ENCODE assay signal across 1 cellular context in the genomic region with DNA sequence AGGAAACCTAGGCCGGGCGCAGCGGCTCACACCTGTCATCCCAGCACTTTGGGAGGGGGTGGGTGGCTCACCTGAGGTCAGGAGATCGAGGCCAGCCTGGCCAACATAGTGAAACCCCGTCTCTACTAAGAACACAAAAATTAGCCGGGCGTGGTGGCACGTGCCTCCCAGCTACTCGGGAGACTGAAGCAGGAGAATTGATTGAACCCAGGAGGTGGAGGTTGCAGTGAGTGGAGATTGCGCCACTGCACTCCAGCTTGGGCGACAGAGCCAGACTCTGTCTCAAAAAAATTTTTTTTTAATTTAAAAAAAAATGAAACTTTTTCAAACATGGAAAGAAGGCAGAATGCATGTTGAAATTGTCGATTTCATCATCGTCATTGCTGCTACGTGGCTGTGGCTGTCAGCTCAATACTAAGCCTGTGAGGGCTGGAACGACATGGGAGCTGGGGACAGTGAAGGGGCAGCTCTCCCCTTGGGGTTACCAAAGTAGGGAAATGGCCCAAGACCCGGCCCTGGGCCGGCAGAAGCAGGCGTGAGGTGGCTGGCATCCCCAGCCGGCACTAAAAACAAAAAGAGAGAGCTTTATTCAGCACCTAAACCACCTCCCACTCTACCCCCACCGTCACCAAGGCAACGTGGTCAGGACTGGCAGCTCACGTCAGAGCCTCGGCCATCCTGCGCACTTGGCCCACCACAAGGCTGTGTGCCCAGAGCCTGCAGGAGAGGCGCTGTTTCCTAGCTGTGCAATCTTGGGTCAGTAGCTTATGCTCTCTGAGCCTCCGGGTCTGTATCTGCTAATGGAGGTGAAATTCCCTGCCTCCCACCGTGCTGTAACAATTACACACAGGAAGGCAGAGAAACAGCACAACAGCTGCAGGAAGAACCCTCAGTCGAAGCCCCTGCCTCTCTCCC.
TF ChIP-seq lines count a peak whose summit lies in the region.

No MANE protein-coding gene starts in this region.

TF ChIP-seq in H1, 55 proteins besides CTCF, POLR2A, EP300 and RAD21:
- TF ChIP-seq POU5F1 (IDR thresholded peaks at IDR 0.05; ENCODE audit: low read depth, low read length) (no peak), TAF7 (optimal IDR thresholded peaks at IDR 0.05; ENCODE audit: borderline replicate concordance, low read depth, low read length) (no peak), HDAC6 (IDR thresholded peaks at IDR 0.05; ENCODE audit: low read depth, low read length) (no peak), SIX5 (IDR thresholded peaks at IDR 0.05; ENCODE audit: low read depth, low read length) (no peak), RBBP5 (IDR thresholded peaks at IDR 0.05; ENCODE audit: borderline replicate concordance, low read depth, low read length) (no peak), HDAC2 (IDR thresholded peaks at IDR 0.05; ENCODE audit: borderline replicate concordance in 1 of 2, low read depth in 2 of 2, low read length in 2 of 2) (peak in 1 of 2 experiments; percentile 37; a peak in 1 of 4 replicates), GTF2F1 (IDR thresholded peaks at IDR 0.05; ENCODE audit: borderline replicate concordance, low read depth, low read length) (no peak), TEAD4 (IDR thresholded peaks at IDR 0.05; ENCODE audit: low read depth, low read length) (peak; percentile 86), MAFK (IDR thresholded peaks at IDR 0.05; ENCODE audit: low read depth, low read length) (no peak), EGR1 (IDR thresholded peaks at IDR 0.05; ENCODE audit: borderline replicate concordance, low read depth, low read length) (no peak), TAF1 (IDR thresholded peaks at IDR 0.05; ENCODE audit: low read depth, low read length) (no peak), SAP30 (IDR thresholded peaks at IDR 0.05; ENCODE audit: insufficient read depth, insufficient replicate concordance, low read length) (no peak), EZH2 (IDR thresholded peaks at IDR 0.05; ENCODE audit: low read depth, low read length, severe bottlenecking) (no peak), ASH2L (IDR thresholded peaks at IDR 0.05; ENCODE audit: low read length) (peak; percentile 53), JUND (IDR thresholded peaks at IDR 0.05; ENCODE audit: low read length) (no peak), RXRA (IDR thresholded peaks at IDR 0.05; ENCODE audit: insufficient read depth, low read depth, low read length) (no peak), TCF12 (IDR thresholded peaks at IDR 0.05; ENCODE audit: low read depth, low read length) (peak; percentile 62; the same call in 1 of the 2 replicates), GABPA (IDR thresholded peaks at IDR 0.05; ENCODE audit: borderline replicate concordance, insufficient read depth, low read length) (no peak), PHF8 (conservative IDR thresholded peaks at IDR 0.05; ENCODE audit: low read depth, low read length) (no peak), SUZ12 (IDR thresholded peaks at IDR 0.05; ENCODE audit: low read length) (no peak), JUN (IDR thresholded peaks at IDR 0.05; ENCODE audit: low read depth, low read length) (no peak), NRF1 (IDR thresholded peaks at IDR 0.05; ENCODE audit: low read depth, low read length) (no peak), KDM1A (IDR thresholded peaks at IDR 0.05; ENCODE audit: borderline replicate concordance, low read length) (peak; percentile 90; the same call in 1 of the 2 replicates), POLR2AphosphoS5 (IDR thresholded peaks at IDR 0.05; ENCODE audit: low read depth, low read length) (peak; percentile 51), SP1 (IDR thresholded peaks at IDR 0.05; ENCODE audit: low read depth, low read length) (no peak), CREB1 (IDR thresholded peaks at IDR 0.05) (peak; percentile 76), ZNF274 (IDR thresholded peaks at IDR 0.05; ENCODE audit: borderline replicate concordance, extremely low read depth, low read length) (no peak), BCL11A (IDR thresholded peaks at IDR 0.05; ENCODE audit: low read depth in 2 of 2, low read length in 2 of 2) (no peak), YY1 (IDR thresholded peaks at IDR 0.05; ENCODE audit: low read depth, low read length) (no peak), RFX5 (IDR thresholded peaks at IDR 0.05; ENCODE audit: borderline replicate concordance, low read depth, low read length) (no peak), CBX8 (IDR thresholded peaks at IDR 0.05; ENCODE audit: borderline replicate concordance, low read depth, low read length) (no peak)
- TF ChIP-seq, protein P1, sequence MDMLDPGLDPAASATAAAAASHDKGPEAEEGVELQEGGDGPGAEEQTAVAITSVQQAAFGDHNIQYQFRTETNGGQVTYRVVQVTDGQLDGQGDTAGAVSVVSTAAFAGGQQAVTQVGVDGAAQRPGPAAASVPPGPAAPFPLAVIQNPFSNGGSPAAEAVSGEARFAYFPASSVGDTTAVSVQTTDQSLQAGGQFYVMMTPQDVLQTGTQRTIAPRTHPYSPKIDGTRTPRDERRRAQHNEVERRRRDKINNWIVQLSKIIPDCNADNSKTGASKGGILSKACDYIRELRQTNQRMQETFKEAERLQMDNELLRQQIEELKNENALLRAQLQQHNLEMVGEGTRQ (IDR thresholded peaks at IDR 0.05; ENCODE audit: low read length) = no peak
- TF ChIP-seq, protein P2, sequence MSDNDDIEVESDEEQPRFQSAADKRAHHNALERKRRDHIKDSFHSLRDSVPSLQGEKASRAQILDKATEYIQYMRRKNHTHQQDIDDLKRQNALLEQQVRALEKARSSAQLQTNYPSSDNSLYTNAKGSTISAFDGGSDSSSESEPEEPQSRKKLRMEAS (IDR thresholded peaks at IDR 0.05) = no peak
- TF ChIP-seq, protein P3, sequence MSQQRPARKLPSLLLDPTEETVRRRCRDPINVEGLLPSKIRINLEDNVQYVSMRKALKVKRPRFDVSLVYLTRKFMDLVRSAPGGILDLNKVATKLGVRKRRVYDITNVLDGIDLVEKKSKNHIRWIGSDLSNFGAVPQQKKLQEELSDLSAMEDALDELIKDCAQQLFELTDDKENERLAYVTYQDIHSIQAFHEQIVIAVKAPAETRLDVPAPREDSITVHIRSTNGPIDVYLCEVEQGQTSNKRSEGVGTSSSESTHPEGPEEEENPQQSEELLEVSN (IDR thresholded peaks at IDR 0.05) = no peak
- TF ChIP-seq, protein P4, sequence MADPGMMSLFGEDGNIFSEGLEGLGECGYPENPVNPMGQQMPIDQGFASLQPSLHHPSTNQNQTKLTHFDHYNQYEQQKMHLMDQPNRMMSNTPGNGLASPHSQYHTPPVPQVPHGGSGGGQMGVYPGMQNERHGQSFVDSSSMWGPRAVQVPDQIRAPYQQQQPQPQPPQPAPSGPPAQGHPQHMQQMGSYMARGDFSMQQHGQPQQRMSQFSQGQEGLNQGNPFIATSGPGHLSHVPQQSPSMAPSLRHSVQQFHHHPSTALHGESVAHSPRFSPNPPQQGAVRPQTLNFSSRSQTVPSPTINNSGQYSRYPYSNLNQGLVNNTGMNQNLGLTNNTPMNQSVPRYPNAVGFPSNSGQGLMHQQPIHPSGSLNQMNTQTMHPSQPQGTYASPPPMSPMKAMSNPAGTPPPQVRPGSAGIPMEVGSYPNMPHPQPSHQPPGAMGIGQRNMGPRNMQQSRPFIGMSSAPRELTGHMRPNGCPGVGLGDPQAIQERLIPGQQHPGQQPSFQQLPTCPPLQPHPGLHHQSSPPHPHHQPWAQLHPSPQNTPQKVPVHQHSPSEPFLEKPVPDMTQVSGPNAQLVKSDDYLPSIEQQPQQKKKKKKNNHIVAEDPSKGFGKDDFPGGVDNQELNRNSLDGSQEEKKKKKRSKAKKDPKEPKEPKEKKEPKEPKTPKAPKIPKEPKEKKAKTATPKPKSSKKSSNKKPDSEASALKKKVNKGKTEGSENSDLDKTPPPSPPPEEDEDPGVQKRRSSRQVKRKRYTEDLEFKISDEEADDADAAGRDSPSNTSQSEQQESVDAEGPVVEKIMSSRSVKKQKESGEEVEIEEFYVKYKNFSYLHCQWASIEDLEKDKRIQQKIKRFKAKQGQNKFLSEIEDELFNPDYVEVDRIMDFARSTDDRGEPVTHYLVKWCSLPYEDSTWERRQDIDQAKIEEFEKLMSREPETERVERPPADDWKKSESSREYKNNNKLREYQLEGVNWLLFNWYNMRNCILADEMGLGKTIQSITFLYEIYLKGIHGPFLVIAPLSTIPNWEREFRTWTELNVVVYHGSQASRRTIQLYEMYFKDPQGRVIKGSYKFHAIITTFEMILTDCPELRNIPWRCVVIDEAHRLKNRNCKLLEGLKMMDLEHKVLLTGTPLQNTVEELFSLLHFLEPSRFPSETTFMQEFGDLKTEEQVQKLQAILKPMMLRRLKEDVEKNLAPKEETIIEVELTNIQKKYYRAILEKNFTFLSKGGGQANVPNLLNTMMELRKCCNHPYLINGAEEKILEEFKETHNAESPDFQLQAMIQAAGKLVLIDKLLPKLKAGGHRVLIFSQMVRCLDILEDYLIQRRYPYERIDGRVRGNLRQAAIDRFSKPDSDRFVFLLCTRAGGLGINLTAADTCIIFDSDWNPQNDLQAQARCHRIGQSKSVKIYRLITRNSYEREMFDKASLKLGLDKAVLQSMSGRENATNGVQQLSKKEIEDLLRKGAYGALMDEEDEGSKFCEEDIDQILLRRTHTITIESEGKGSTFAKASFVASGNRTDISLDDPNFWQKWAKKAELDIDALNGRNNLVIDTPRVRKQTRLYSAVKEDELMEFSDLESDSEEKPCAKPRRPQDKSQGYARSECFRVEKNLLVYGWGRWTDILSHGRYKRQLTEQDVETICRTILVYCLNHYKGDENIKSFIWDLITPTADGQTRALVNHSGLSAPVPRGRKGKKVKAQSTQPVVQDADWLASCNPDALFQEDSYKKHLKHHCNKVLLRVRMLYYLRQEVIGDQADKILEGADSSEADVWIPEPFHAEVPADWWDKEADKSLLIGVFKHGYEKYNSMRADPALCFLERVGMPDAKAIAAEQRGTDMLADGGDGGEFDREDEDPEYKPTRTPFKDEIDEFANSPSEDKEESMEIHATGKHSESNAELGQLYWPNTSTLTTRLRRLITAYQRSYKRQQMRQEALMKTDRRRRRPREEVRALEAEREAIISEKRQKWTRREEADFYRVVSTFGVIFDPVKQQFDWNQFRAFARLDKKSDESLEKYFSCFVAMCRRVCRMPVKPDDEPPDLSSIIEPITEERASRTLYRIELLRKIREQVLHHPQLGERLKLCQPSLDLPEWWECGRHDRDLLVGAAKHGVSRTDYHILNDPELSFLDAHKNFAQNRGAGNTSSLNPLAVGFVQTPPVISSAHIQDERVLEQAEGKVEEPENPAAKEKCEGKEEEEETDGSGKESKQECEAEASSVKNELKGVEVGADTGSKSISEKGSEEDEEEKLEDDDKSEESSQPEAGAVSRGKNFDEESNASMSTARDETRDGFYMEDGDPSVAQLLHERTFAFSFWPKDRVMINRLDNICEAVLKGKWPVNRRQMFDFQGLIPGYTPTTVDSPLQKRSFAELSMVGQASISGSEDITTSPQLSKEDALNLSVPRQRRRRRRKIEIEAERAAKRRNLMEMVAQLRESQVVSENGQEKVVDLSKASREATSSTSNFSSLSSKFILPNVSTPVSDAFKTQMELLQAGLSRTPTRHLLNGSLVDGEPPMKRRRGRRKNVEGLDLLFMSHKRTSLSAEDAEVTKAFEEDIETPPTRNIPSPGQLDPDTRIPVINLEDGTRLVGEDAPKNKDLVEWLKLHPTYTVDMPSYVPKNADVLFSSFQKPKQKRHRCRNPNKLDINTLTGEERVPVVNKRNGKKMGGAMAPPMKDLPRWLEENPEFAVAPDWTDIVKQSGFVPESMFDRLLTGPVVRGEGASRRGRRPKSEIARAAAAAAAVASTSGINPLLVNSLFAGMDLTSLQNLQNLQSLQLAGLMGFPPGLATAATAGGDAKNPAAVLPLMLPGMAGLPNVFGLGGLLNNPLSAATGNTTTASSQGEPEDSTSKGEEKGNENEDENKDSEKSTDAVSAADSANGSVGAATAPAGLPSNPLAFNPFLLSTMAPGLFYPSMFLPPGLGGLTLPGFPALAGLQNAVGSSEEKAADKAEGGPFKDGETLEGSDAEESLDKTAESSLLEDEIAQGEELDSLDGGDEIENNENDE (IDR thresholded peaks at IDR 0.05; ENCODE audit: insufficient replicate concordance, low read length) = no peak
TF ChIP-seq in H1: peak in this region for 7.
